ENCODE assay signal across 14 cellular contexts in the genomic region with DNA sequence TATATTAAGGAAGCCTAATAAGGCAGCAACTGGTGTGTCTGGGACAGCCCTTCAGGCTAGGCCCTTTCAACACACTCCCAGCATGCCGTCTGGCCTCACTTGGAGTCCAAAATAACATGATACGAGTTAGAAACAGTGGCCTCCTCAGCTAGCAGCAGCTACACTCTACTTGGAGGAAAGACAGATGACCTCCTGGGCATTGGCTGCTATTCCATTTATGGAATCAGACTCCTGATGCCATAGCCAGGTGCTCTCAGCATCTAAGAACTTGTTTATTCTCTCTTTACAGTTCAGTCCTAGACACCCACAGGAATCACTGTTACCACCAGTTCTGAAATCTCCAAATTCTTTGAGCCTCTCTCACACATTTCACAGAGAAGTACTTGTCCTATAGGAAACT. TPM values are rescaled to one million over a fixed set of nuclear protein-coding genes. Genes with fewer than 3 reads are reported as not detected.
DNase-seq lines count a peak whose midpoint lies in the region; TF ChIP-seq lines count a peak whose summit lies in the region.
"Had no signal": no experiment of that assay in that cellular context is flagged by ENCODE, and none has a peak within 500 bp of the region (broad histone marks: within the 10 kb centered on the region; RNA-seq: fewer than 3 reads in every experiment).

No MANE protein-coding gene starts in this region.

- 76 to 88% methylated on average over 2 of the region's 2 CpGs for WGBS in sigmoid colon, 2 donors
- 71 to 76% (median 76%) methylated on average over 2 of the region's 2 CpGs for WGBS in ovary, 3 donors

- no peak for TF ChIP-seq CTCF in brain microvascular endothelial cell (IDR thresholded peaks at IDR 0.05; ENCODE audit: low read depth, low read length, missing control alignments)
- no peak for TF ChIP-seq CTCF in left ventricle myocardium inferior (IDR thresholded peaks at IDR 0.05; ENCODE audit: borderline replicate concordance)
- TF ChIP-seq CTCF in sigmoid colon (IDR thresholded peaks at IDR 0.05) = no peak
- no peak for TF ChIP-seq CTCF in ovary (IDR thresholded peaks at IDR 0.05)

- TF ChIP-seq POLR2A in sigmoid colon (IDR thresholded peaks at IDR 0.05) (no peak), ovary (IDR thresholded peaks at IDR 0.05) (no peak)

- intact Hi-C loops in left ventricle myocardium inferior (cut with micrococcal nuclease) = no loop called here
- intact Hi-C loops in sigmoid colon (cut with DNase I) = no loop called here
- intact Hi-C loops in ovary (cut with DNase I) = no loop called here

- H3K27ac ChIP-seq in brain microvascular endothelial cell = peak overlapping the region; percentile 15
- H3K27ac ChIP-seq in left ventricle myocardium inferior (replicated peaks) = peak overlapping the region; percentile 85
- H3K27ac ChIP-seq in sigmoid colon = peak overlapping the region; percentile 79 to 90 (median 87)
- no peak overlapping the region for H3K27ac ChIP-seq in ovary

- no peaks in the 10 kb centered on the region for H3K27me3 ChIP-seq in brain microvascular endothelial cell (replicated peaks)
- no peaks in the 10 kb centered on the region for H3K27me3 ChIP-seq in left ventricle myocardium inferior (ENCODE audit: low read depth)
- no peaks in the 10 kb centered on the region for H3K27me3 ChIP-seq in sigmoid colon
- H3K27me3 ChIP-seq in ovary = no peaks in the 10 kb centered on the region

- peak; percentile 10 for DNase-seq in ELF-1 (ENCODE audit: low read depth, low spot score)
- DNase-seq in brain microvascular endothelial cell = peak; percentile 54
- DNase-seq in left ventricle myocardium inferior = no peak
- peak; percentile 87 for DNase-seq in sigmoid colon
- DNase-seq in iPS-NIHi7 (ENCODE audit: extremely low spot score) = no peak
- DNase-seq in ovary = no peak
- DNase-seq in middle frontal gyrus (ENCODE audit: extremely low spot score, low spot score) = no peak
- DNase-seq in NCI-H226 = no peak
- DNase-seq: activated CD4-positive, alpha-beta T cell treated with anti-CD3 and anti-CD28 coated beads for 4 hours; activated gamma-delta T cell; CD4-positive, CD25-positive, alpha-beta regulatory T cell; effector memory CD4-positive, alpha-beta T cell; NCI-H510A treated with DMSO at 0.1 percent for 48 hours; posterior cingulate gyrus had no signal

- H3K4me1 ChIP-seq in left ventricle myocardium inferior (peaks cover 86% of the 10 kb centered on the region), sigmoid colon (peaks cover 0 to 93% (median 88%) of the 10 kb centered on the region in 4 donors), ovary (ENCODE audit: insufficient read depth) (peaks cover 19% of the 10 kb centered on the region)

- TF ChIP-seq EP300 in sigmoid colon (IDR thresholded peaks at IDR 0.05) (peak in 3 of 4 donors; percentile 6 to 46 (median 46)), ovary (IDR thresholded peaks at IDR 0.05) (no peak)

- H3K9me3 ChIP-seq in left ventricle myocardium inferior (replicated peaks) = no peaks in the 10 kb centered on the region
- H3K9me3 ChIP-seq in sigmoid colon = no peaks in the 10 kb centered on the region
- no peaks in the 10 kb centered on the region for H3K9me3 ChIP-seq in ovary

- in situ Hi-C loops in brain microvascular endothelial cell (cut with HindIII; ENCODE audit: low pct_ligation_motif_present, low sequenced_read_pairs) = no loop called here

- no peaks in the 10 kb centered on the region for H3K36me3 ChIP-seq in brain microvascular endothelial cell (replicated peaks)
- no peaks in the 10 kb centered on the region for H3K36me3 ChIP-seq in left ventricle myocardium inferior
- no peaks in the 10 kb centered on the region for H3K36me3 ChIP-seq in sigmoid colon
- H3K36me3 ChIP-seq in ovary = no peaks in the 10 kb centered on the region

- no peak overlapping the region for H3K4me3 ChIP-seq in brain microvascular endothelial cell (ENCODE audit: low read depth, low read length)
- no peak overlapping the region for H3K4me3 ChIP-seq in left ventricle myocardium inferior
- no peak overlapping the region for H3K4me3 ChIP-seq in sigmoid colon
- H3K4me3 ChIP-seq in ovary = no peak overlapping the region

RNA-seq across cellular contexts. Expression of a gene that starts 31.8 kb away (rescaled TPM):
- total RNA-seq in left ventricle myocardium inferior = 27.5 TPM
- total RNA-seq in sigmoid colon = 10 to 100 TPM; 30.9 to 47.1 (median 43.4) TPM
- 1 to 10 TPM in 2 of 3 donors, under 1 TPM in 1; 0.92 to 5.6 (median 1.2) TPM for polyA plus RNA-seq in sigmoid colon
- 10 to 100 TPM; 13.9 to 41.1 (median 31.7) TPM for total RNA-seq in ovary
- polyA plus RNA-seq in ovary = 10 to 100 TPM in 1 of 2 donors, 1 to 10 TPM in 1; 7.4 to 20.9 TPM

Comparison
In these comparisons a context has a peak if more than half of its experiments do, and no peak if none do; other contexts are left out.
1. DNase-seq: peak in ELF-1 (single experiment), brain microvascular endothelial cell (single experiment) and sigmoid colon (single experiment); none in left ventricle myocardium inferior (single experiment), iPS-NIHi7 (single experiment), ovary (0 of 5), middle frontal gyrus (single experiment) and NCI-H226 (single experiment).
2. H3K27ac ChIP-seq: peak in brain microvascular endothelial cell (single experiment), left ventricle myocardium inferior (single experiment) and sigmoid colon (4 of 4); none in ovary (0 of 2).